In genomic region chr17:21029515-21029914, GRCh38 we compare ENCODE assay signal across 14 cellular contexts. TPM values are rescaled to one million over a fixed set of nuclear protein-coding genes. Genes with fewer than 3 reads are reported as not detected.
DNase-seq lines count a peak whose midpoint lies in the region; ATAC-seq and TF ChIP-seq lines count a peak whose summit lies in the region.
"Had no signal": no experiment of that assay in that cellular context is flagged by ENCODE, and none has a peak within 500 bp of the region (broad histone marks: within the 10 kb centered on the region; RNA-seq: fewer than 3 reads in every experiment).

No MANE protein-coding gene starts in this region.

- H3K4me1 ChIP-seq in foreskin keratinocyte = peaks cover 15% of the 10 kb centered on the region

- peak overlapping the region; percentile 20 for H3K4me3 Mint-ChIP-seq in activated CD8-positive, alpha-beta memory T cell treated with anti-CD3 and anti-CD28 coated beads, Interleukin-2, amount 10 ng/mL, durations not matched to agents 7 days and 5 days
- H3K4me3 Mint-ChIP-seq in activated T-helper 1 cell treated with anti-CD3 and anti-CD28 coated beads, Interleukin-12 subunit alpha, Interleukin-12 subunit beta, Interleukin-2, Interleukin-4 antibody, amounts not matched to agents 30 ng/mL and 10 ng/mL and 1 ng/mL, durations not matched to agents 14 hours and 24 hours and 36 hours = no peak overlapping the region
- no peak overlapping the region for H3K4me3 Mint-ChIP-seq in stimulated activated memory B cell treated with anti-CD40 and anti-IgM and Interleukin-4, amounts not matched to agents 10 μg/mL and 1 μg/mL and 100 μg/mL, for 72 hours
- H3K4me3 Mint-ChIP-seq: memory B cell had no signal

- H3K27ac ChIP-seq in foreskin keratinocyte = no peak overlapping the region
- H3K27ac ChIP-seq: colonic mucosa, PC-9, upper lobe of right lung had no signal

- no peak for ATAC-seq in activated CD8-positive, alpha-beta memory T cell treated with anti-CD3 and anti-CD28 coated beads, Interleukin-2, amount 10 ng/mL, durations not matched to agents 7 days and 5 days
- ATAC-seq in foreskin keratinocyte = peak; percentile 60
- no peak for ATAC-seq in stimulated activated memory B cell treated with anti-CD40 and anti-IgM and Interleukin-4, amounts not matched to agents 10 μg/mL and 1 μg/mL and 100 μg/mL, for 72 hours
- no peak for ATAC-seq in sciatic nerve
- no peak for ATAC-seq in GM21390 (IDR thresholded peaks at IDR 0.05; ENCODE audit: unreplicated experiment)

- H3K27ac Mint-ChIP-seq in activated CD8-positive, alpha-beta memory T cell treated with anti-CD3 and anti-CD28 coated beads, Interleukin-2, amount 10 ng/mL, durations not matched to agents 7 days and 5 days = peak overlapping the region; percentile 69
- H3K27ac Mint-ChIP-seq in activated T-helper 1 cell treated with anti-CD3 and anti-CD28 coated beads, Interleukin-12 subunit alpha, Interleukin-12 subunit beta, Interleukin-2, Interleukin-4 antibody, amounts not matched to agents 30 ng/mL and 10 ng/mL and 1 ng/mL, durations not matched to agents 14 hours and 24 hours and 36 hours = peak overlapping the region; percentile 62
- H3K27ac Mint-ChIP-seq in stimulated activated memory B cell treated with anti-CD40 and anti-IgM and Interleukin-4, amounts not matched to agents 10 μg/mL and 1 μg/mL and 100 μg/mL, for 72 hours = peak overlapping the region; percentile 31

- peaks cover 43% of the 10 kb centered on the region for H3K36me3 Mint-ChIP-seq in activated CD8-positive, alpha-beta memory T cell treated with anti-CD3 and anti-CD28 coated beads, Interleukin-2, amount 10 ng/mL, durations not matched to agents 7 days and 5 days
- H3K36me3 Mint-ChIP-seq in activated T-helper 1 cell treated with anti-CD3 and anti-CD28 coated beads, Interleukin-12 subunit alpha, Interleukin-12 subunit beta, Interleukin-2, Interleukin-4 antibody, amounts not matched to agents 30 ng/mL and 10 ng/mL and 1 ng/mL, durations not matched to agents 14 hours and 24 hours and 36 hours (ENCODE audit: low read depth) = peaks cover 36% of the 10 kb centered on the region
- H3K36me3 Mint-ChIP-seq in stimulated activated memory B cell treated with anti-CD40 and anti-IgM and Interleukin-4, amounts not matched to agents 10 μg/mL and 1 μg/mL and 100 μg/mL, for 72 hours = peaks cover 31% of the 10 kb centered on the region

- peaks cover 70% of the 10 kb centered on the region for H3K4me1 Mint-ChIP-seq in activated CD8-positive, alpha-beta memory T cell treated with anti-CD3 and anti-CD28 coated beads, Interleukin-2, amount 10 ng/mL, durations not matched to agents 7 days and 5 days
- peaks cover 66% of the 10 kb centered on the region for H3K4me1 Mint-ChIP-seq in activated T-helper 1 cell treated with anti-CD3 and anti-CD28 coated beads, Interleukin-12 subunit alpha, Interleukin-12 subunit beta, Interleukin-2, Interleukin-4 antibody, amounts not matched to agents 30 ng/mL and 10 ng/mL and 1 ng/mL, durations not matched to agents 14 hours and 24 hours and 36 hours (ENCODE audit: low read depth)
- peaks cover 67% of the 10 kb centered on the region for H3K4me1 Mint-ChIP-seq in stimulated activated memory B cell treated with anti-CD40 and anti-IgM and Interleukin-4, amounts not matched to agents 10 μg/mL and 1 μg/mL and 100 μg/mL, for 72 hours

- no peak for DNase-seq in activated CD8-positive, alpha-beta memory T cell treated with anti-CD3 and anti-CD28 coated beads, Interleukin-2, amount 10 ng/mL, durations not matched to agents 7 days and 5 days
- no peak for DNase-seq in activated CD8-positive, alpha-beta memory T cell treated with anti-CD3 and anti-CD28 coated beads, Interleukin-2, amount 50 U/mL, for 48 hours
- DNase-seq in activated T-helper 1 cell treated with anti-CD3 and anti-CD28 coated beads, Interleukin-12 subunit alpha, Interleukin-12 subunit beta, Interleukin-2, Interleukin-4 antibody, amounts not matched to agents 30 ng/mL and 10 ng/mL and 1 ng/mL, durations not matched to agents 14 hours and 24 hours and 36 hours (ENCODE audit: low spot score) = no peak
- DNase-seq in foreskin keratinocyte = no peak
- DNase-seq in sciatic nerve (ENCODE audit: low spot score) = no peak
- DNase-seq in kidney tubule cell (ENCODE audit: low spot score) = no peak
- DNase-seq: colonic mucosa, DND-41, KG1, PC-9, upper lobe of right lung had no signal

- CTCF ChIA-PET in activated CD8-positive, alpha-beta memory T cell treated with anti-CD3 and anti-CD28 coated beads, Interleukin-2, amount 10 ng/mL, durations not matched to agents 7 days and 5 days (lab: Charles Lee) = no interaction called here

- H3K27me3 ChIP-seq in foreskin keratinocyte = no peaks in the 10 kb centered on the region
- H3K27me3 ChIP-seq: colonic mucosa, upper lobe of right lung had no signal

- no peaks in the 10 kb centered on the region for H3K9me3 Mint-ChIP-seq in activated CD8-positive, alpha-beta memory T cell treated with anti-CD3 and anti-CD28 coated beads, Interleukin-2, amount 10 ng/mL, durations not matched to agents 7 days and 5 days (ENCODE audit: low read depth)
- H3K9me3 Mint-ChIP-seq in activated T-helper 1 cell treated with anti-CD3 and anti-CD28 coated beads, Interleukin-12 subunit alpha, Interleukin-12 subunit beta, Interleukin-2, Interleukin-4 antibody, amounts not matched to agents 30 ng/mL and 10 ng/mL and 1 ng/mL, durations not matched to agents 14 hours and 24 hours and 36 hours = no peaks in the 10 kb centered on the region
- no peaks in the 10 kb centered on the region for H3K9me3 Mint-ChIP-seq in stimulated activated memory B cell treated with anti-CD40 and anti-IgM and Interleukin-4, amounts not matched to agents 10 μg/mL and 1 μg/mL and 100 μg/mL, for 72 hours
- H3K9me3 Mint-ChIP-seq: memory B cell had no signal

- intact Hi-C loops in activated T-helper 1 cell treated with anti-CD3 and anti-CD28 coated beads, Interleukin-12 subunit alpha, Interleukin-12 subunit beta, Interleukin-2, Interleukin-4 antibody, amounts not matched to agents 30 ng/mL and 10 ng/mL and 1 ng/mL, durations not matched to agents 14 hours and 24 hours and 36 hours (cut with micrococcal nuclease) = loop anchor here (1.0 kb wide), 1 partner anchor 14 kb away; the partner anchor contains the start of gene USP22
- intact Hi-C loops in sciatic nerve (cut with DNase I) = no loop called here

- TF ChIP-seq CTCF in foreskin keratinocyte (conservative IDR thresholded peaks at IDR 0.05) = no peak

- no peaks in the 10 kb centered on the region for H3K27me3 Mint-ChIP-seq in activated CD8-positive, alpha-beta memory T cell treated with anti-CD3 and anti-CD28 coated beads, Interleukin-2, amount 10 ng/mL, durations not matched to agents 7 days and 5 days
- H3K27me3 Mint-ChIP-seq in activated T-helper 1 cell treated with anti-CD3 and anti-CD28 coated beads, Interleukin-12 subunit alpha, Interleukin-12 subunit beta, Interleukin-2, Interleukin-4 antibody, amounts not matched to agents 30 ng/mL and 10 ng/mL and 1 ng/mL, durations not matched to agents 14 hours and 24 hours and 36 hours (ENCODE audit: insufficient read depth) = no peaks in the 10 kb centered on the region
- no peaks in the 10 kb centered on the region for H3K27me3 Mint-ChIP-seq in stimulated activated memory B cell treated with anti-CD40 and anti-IgM and Interleukin-4, amounts not matched to agents 10 μg/mL and 1 μg/mL and 100 μg/mL, for 72 hours
- H3K27me3 Mint-ChIP-seq: memory B cell had no signal

RNA-seq across cellular contexts. Expression of gene USP22, which starts 13.3 kb away (rescaled TPM):
- total RNA-seq in activated CD8-positive, alpha-beta memory T cell treated with anti-CD3 and anti-CD28 coated beads, Interleukin-2, amount 10 ng/mL, durations not matched to agents 7 days and 5 days = 100 to 1,000 TPM; 120 to 180 TPM
- 147 and 152 TPM in 2 replicates for total RNA-seq in activated T-helper 1 cell treated with anti-CD3 and anti-CD28 coated beads, Interleukin-12 subunit alpha, Interleukin-12 subunit beta, Interleukin-2, Interleukin-4 antibody, amounts not matched to agents 30 ng/mL and 10 ng/mL and 1 ng/mL, durations not matched to agents 14 hours and 24 hours and 36 hours
- total RNA-seq in foreskin keratinocyte (141 and 150 TPM in 2 replicates), sciatic nerve (186 TPM)
- polyA plus RNA-seq in foreskin keratinocyte = 47.7 and 48.8 TPM in 2 replicates
